Comparison of ENCODE assay signal across 8 cellular contexts in the genomic region with DNA sequence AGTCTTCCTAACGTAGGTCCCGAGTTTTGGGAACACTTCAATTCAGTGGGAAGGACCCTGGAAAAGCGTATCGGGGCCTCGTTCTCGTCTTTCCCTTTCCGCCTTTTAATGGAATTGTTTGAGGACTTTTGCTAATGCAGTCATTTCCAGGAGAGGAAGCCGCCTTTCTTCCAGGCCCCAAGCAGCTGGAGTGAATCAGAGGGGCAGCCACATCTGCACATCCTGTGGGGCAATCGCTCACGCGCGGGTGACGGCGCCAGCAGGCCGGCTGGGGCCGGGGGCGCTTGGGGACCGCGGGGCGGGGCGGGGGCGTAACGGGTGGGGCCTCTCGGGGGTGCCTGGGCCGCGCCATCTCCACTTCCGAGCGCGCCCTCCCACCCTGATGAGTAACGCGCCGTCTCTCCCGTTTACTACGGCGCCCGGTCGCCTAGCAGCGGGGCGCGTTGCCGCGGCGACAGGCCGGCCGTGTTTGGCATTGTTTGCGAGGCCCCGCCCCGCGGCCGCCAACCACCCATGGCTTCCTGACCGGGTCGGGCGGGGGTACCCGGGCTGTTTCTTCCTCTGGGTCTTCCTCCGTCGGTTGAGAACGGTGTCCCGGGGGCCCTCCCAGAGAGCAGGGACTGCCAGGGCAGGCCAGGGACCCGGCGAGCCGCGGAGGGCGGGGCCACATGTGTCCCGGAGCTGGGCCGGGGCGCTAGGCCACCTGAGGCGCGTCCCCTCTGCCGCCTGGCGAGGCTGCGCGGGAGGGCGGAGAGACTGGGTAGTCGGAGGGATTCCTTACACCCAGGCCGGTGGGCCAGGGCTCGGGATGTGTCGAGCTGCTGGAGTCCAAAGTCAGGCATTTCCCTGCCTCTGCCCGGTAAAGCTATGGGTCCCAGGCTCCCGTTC. TPM values are rescaled to one million over a fixed set of nuclear protein-coding genes. Genes with fewer than 3 reads are reported as not detected.
DNase-seq lines count a peak whose midpoint lies in the region; ATAC-seq lines count a peak whose summit lies in the region.

No MANE protein-coding gene starts in this region.

- peak overlapping the region; percentile 80 to 86 for H3K4me3 Mint-ChIP-seq in effector memory CD8-positive, alpha-beta T cell

- no peaks in the 10 kb centered on the region for H3K36me3 ChIP-seq in mesendoderm (ENCODE audit: control insufficient read depth, insufficient read depth, low read length)

- peak overlapping the region; percentile 84 for H3K4ac ChIP-seq in mesendoderm (ENCODE audit: low read depth, low read length)

- peaks cover 7% of the 10 kb centered on the region for H3K4me1 ChIP-seq in mesendoderm (ENCODE audit: control insufficient read depth, low read depth, low read length)

- peak overlapping the region; percentile 51 for H2BK5ac ChIP-seq in mesendoderm (ENCODE audit: low read length)

- peak overlapping the region; percentile 61 for H3K27ac ChIP-seq in mesendoderm (ENCODE audit: low read depth, low read length)

- peak overlapping the region; percentile 68 for H2BK120ac ChIP-seq in mesendoderm (ENCODE audit: low read depth, low read length)

- peak; percentile 18 to 95 (median 74) for DNase-seq in C1 segment of cervical spinal cord (lab: John Stamatoyannopoulos, UW)
- peak; percentile 38 for DNase-seq in GM19240 (ENCODE audit: insufficient read length, low spot score)
- DNase-seq in NCI-H748 (lab: John Stamatoyannopoulos, UW; ENCODE audit: unreplicated experiment): peak; percentile 89
- DNase-seq in activated CD8-positive, alpha-beta memory T cell treated with anti-CD3 and anti-CD28 coated beads for 4 hours (ENCODE audit: low read depth in 2 of 2): peak; percentile 82 to 83
- DNase-seq in effector memory CD8-positive, alpha-beta T cell: peak; percentile 92 to 95 (median 93)
- DNase-seq in mesendoderm: peak; percentile 97
- peak; percentile 90 for DNase-seq in stimulated activated CD8-positive, alpha-beta memory T cell treated with anti-CD3 and anti-CD28 coated beads, Interleukin-12 subunit alpha, Interleukin-12 subunit beta, amount 100 ng/mL, for 4 hours (ENCODE audit: low read depth)

- H3K79me1 ChIP-seq in mesendoderm (ENCODE audit: low read length): no peaks in the 10 kb centered on the region

- peak overlapping the region; percentile 88 for H3K18ac ChIP-seq in mesendoderm (ENCODE audit: low read length)

- peak overlapping the region; percentile 36 for H3K4me3 ChIP-seq in mesendoderm (ENCODE audit: low read length)

- no peak overlapping the region for H3K23ac ChIP-seq in mesendoderm (ENCODE audit: low read length)

- no peak overlapping the region for H2AK5ac ChIP-seq in mesendoderm (ENCODE audit: low read length)

- no peaks in the 10 kb centered on the region for H3K9me3 Mint-ChIP-seq in effector memory CD8-positive, alpha-beta T cell

- H3K27me3 Mint-ChIP-seq in effector memory CD8-positive, alpha-beta T cell: no peaks in the 10 kb centered on the region

- H3K36me3 Mint-ChIP-seq in effector memory CD8-positive, alpha-beta T cell (ENCODE audit: insufficient read depth): peaks cover 23% of the 10 kb centered on the region

- H4K8ac ChIP-seq in mesendoderm (ENCODE audit: low read depth, low read length): peak overlapping the region; percentile 43

- no peaks in the 10 kb centered on the region for H3K79me2 ChIP-seq in mesendoderm (ENCODE audit: control insufficient read depth, insufficient read depth, low read length)

- H3K27me3 ChIP-seq in mesendoderm (ENCODE audit: insufficient read depth, low read length, poor library complexity): no peaks in the 10 kb centered on the region

- peak overlapping the region; percentile 97 to 98 for H3K27ac Mint-ChIP-seq in effector memory CD8-positive, alpha-beta T cell

- H3K4me1 Mint-ChIP-seq in effector memory CD8-positive, alpha-beta T cell (ENCODE audit: low read depth in 2 of 2): peaks cover 13 to 25% of the 10 kb centered on the region in 2 donors

- peak overlapping the region; percentile 65 for H3K4me2 ChIP-seq in mesendoderm (ENCODE audit: low read length)

- peak overlapping the region; percentile 86 for H3K56ac ChIP-seq in mesendoderm (ENCODE audit: low read length)

- WGBS in mesendoderm (ENCODE audit: extremely low coverage, insufficient coverage, low lambda C conversion rate): no CpG with 5 or more reads among the region's 79 CpGs

- no peak overlapping the region for H4K5ac ChIP-seq in mesendoderm (ENCODE audit: low read length)

- no peak overlapping the region for H2BK15ac ChIP-seq in mesendoderm (replicated peaks; ENCODE audit: low read depth)

- peak overlapping the region; percentile 77 for H3K9ac ChIP-seq in mesendoderm (ENCODE audit: low read length)

- peak; percentile 85 for ATAC-seq in HG03442 (IDR thresholded peaks at IDR 0.05; ENCODE audit: unreplicated experiment)
- ATAC-seq in effector memory CD8-positive, alpha-beta T cell (replicated peaks): peak; percentile 88

RNA-seq across cellular contexts. Expression of a gene that starts 2.3 kb away (rescaled TPM):
- 0.55 TPM for polyA plus RNA-seq in mesendoderm (2013, experiment 1 of 2)
- 0.49 TPM for polyA plus RNA-seq in mesendoderm (2013, experiment 2 of 2)

RNA-seq across cellular contexts. Expression of a gene that starts 56.9 kb away (rescaled TPM):
- 6.7 TPM for polyA plus RNA-seq in mesendoderm (2013, experiment 1 of 2)
- 7.2 TPM for polyA plus RNA-seq in mesendoderm (2013, experiment 2 of 2)

Comparison
In these comparisons a context has a peak if more than half of its experiments do, and no peak if none do; other contexts are left out.
1. Peak in every context shown above with its lines: DNase-seq, ATAC-seq, H3K4me3 ChIP-seq and H3K27ac ChIP-seq.
2. DNase-seq: peak in every context shown above with its lines; median percentile 97 in mesendoderm; 93 in effector memory CD8-positive, alpha-beta T cell; 90 in stimulated activated CD8-positive, alpha-beta memory T cell treated with anti-CD3 and anti-CD28 coated beads, Interleukin-12 subunit alpha, Interleukin-12 subunit beta, amount 100 ng/mL, for 4 hours; 89 in NCI-H748; 82 in activated CD8-positive, alpha-beta memory T cell treated with anti-CD3 and anti-CD28 coated beads for 4 hours; 74 in C1 segment of cervical spinal cord; 38 in GM19240.